In the genomic region with DNA sequence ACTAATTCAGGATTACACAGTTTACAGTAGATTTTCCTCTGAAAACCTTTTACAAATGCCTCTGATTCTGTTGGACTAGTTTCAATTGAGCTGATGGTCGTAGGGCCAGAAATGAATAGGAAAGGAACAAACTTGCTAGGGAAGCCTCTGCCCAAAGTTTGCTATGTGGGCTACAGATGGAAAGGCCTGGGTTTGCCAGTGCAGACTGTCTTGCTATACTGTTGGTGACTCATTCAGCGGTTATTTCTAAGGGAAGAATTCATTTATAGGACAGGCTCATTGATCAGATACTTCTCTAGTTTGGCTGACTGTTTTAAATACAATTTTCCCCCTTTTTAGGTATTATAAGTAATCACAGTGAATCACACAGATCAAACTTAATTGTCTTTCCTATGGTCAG, we compare ENCODE assay signal across 16 cellular contexts. TPM values are rescaled to one million over a fixed set of nuclear protein-coding genes. Genes with fewer than 3 reads are reported as not detected.
DNase-seq lines count a peak whose midpoint lies in the region; ATAC-seq and TF ChIP-seq lines count a peak whose summit lies in the region.
"Had no signal": no experiment of that assay in that cellular context is flagged by ENCODE, and none has a peak within 500 bp of the region (broad histone marks: within the 10 kb centered on the region; RNA-seq: fewer than 3 reads in every experiment).

No MANE protein-coding gene starts in this region.

- TF ChIP-seq CTCF in PC-3 (conservative IDR thresholded peaks at IDR 0.05; ENCODE audit: low read depth, low read length), result no peak
- no peak for TF ChIP-seq CTCF in epithelial cell of esophagus (IDR thresholded peaks at IDR 0.05; ENCODE audit: insufficient read depth, low read depth, low read length, missing control alignments)
- TF ChIP-seq CTCF in osteoblast (IDR thresholded peaks at IDR 0.05; ENCODE audit: extremely low read depth, low read depth, low read length), result no peak
- TF ChIP-seq CTCF in OCI-LY7 (conservative IDR thresholded peaks at IDR 0.05; ENCODE audit: low read length), result no peak

- BruUV-seq in PC-3 (replicated peaks; lab: Mats Ljungman, UMichigan) (no TSS peak), OCI-LY7 (replicated peaks; lab: Mats Ljungman, UMichigan) (no TSS peak)

- CTCF ChIA-PET in PC-3 (lab: Charles Lee) (no interaction called here), OCI-LY7 (lab: Charles Lee; ENCODE audit: unreplicated experiment) (no interaction called here)

- H3K79me2 ChIP-seq in PC-3 (ENCODE audit: low read length), result no peaks in the 10 kb centered on the region
- H3K79me2 ChIP-seq in osteoblast (ENCODE audit: insufficient read depth, low read length), result no peaks in the 10 kb centered on the region
- H3K79me2 ChIP-seq in OCI-LY7 (ENCODE audit: insufficient read depth, low read depth, low read length), result no peaks in the 10 kb centered on the region

- H3K27ac ChIP-seq in PC-3 (ENCODE audit: low read length), result no peak overlapping the region
- H3K27ac ChIP-seq in osteoblast (ENCODE audit: low read depth, low read length), result peak overlapping the region; percentile 9
- H3K27ac ChIP-seq in OCI-LY7 (ENCODE audit: low read depth, low read length, poor library complexity, severe bottlenecking), result no peak overlapping the region

- no peak overlapping the region for H3K9ac ChIP-seq in PC-3 (ENCODE audit: low read length)

- no peak overlapping the region for H3K4me2 ChIP-seq in PC-3 (ENCODE audit: low read length)
- no peak overlapping the region for H3K4me2 ChIP-seq in osteoblast (ENCODE audit: insufficient read depth, low read length)
- H3K4me2 ChIP-seq in OCI-LY7 (ENCODE audit: low read length), result no peak overlapping the region

- H2AFZ ChIP-seq in PC-3 (ENCODE audit: low read length) (no peak overlapping the region), osteoblast (ENCODE audit: low read length) (peak overlapping the region; percentile 49), OCI-LY7 (ENCODE audit: low read length) (no peak overlapping the region)

- H3K36me3 ChIP-seq in PC-3 (ENCODE audit: low read depth, low read length) (no peaks in the 10 kb centered on the region), osteoblast (ENCODE audit: insufficient read depth, low read length) (no peaks in the 10 kb centered on the region), OCI-LY7 (ENCODE audit: insufficient read depth, low read length) (no peaks in the 10 kb centered on the region)

- no peaks in the 10 kb centered on the region for H3K27me3 ChIP-seq in PC-3 (ENCODE audit: low read length)
- H3K27me3 ChIP-seq in osteoblast (ENCODE audit: insufficient read depth, low read length), result no peaks in the 10 kb centered on the region

- DNase-seq in Daoy (ENCODE audit: low read depth), result peak; percentile 27
- peak; percentile 22 for DNase-seq in PC-3
- peak; percentile 32 for DNase-seq in epithelial cell of esophagus (ENCODE audit: low read depth)
- no peak for DNase-seq in osteoblast (ENCODE audit: insufficient read length, low spot score, missing footprints)
- no peak for DNase-seq in SK-N-DZ (ENCODE audit: low spot score)
- no peak for DNase-seq in OCI-LY7 (ENCODE audit: low spot score)
- DNase-seq in activated CD8-positive, alpha-beta memory T cell treated with anti-CD3 and anti-CD28 coated beads, Interleukin-2, amount 50 U/mL, for 4 hours, result no peak
- DNase-seq in anterior cingulate cortex (lab: John Stamatoyannopoulos, UW), result no peak
- DNase-seq: ACHN; activated CD8-positive, alpha-beta memory T cell treated with anti-CD3 and anti-CD28 coated beads for 24 hours; activated gamma-delta T cell treated with Interleukin-2 at 50 U/mL for 16 hours; erythroblast; MV-4-11; stimulated activated naive CD4-positive, alpha-beta T cell treated with Interleukin-2 at 50 U/mL for 16 hours had no signal

- H3K4me3 ChIP-seq in PC-3 (ENCODE audit: low read length) (no peak overlapping the region), epithelial cell of esophagus (ENCODE audit: low read length) (no peak overlapping the region), osteoblast (ENCODE audit: insufficient read depth, low read length) (no peak overlapping the region), OCI-LY7 (ENCODE audit: low read depth, low read length, poor library complexity, severe bottlenecking) (no peak overlapping the region)

- POLR2A ChIA-PET in PC-3 (lab: Charles Lee; ENCODE audit: unreplicated experiment) (no interaction called here), OCI-LY7 (lab: Charles Lee) (no interaction called here)

- no peaks in the 10 kb centered on the region for H3K9me2 ChIP-seq in PC-3 (replicated peaks; ENCODE audit: low read length)
- H3K9me2 ChIP-seq in OCI-LY7 (ENCODE audit: insufficient read depth, low read length), result no peaks in the 10 kb centered on the region

- no peaks in the 10 kb centered on the region for H3K9me3 ChIP-seq in PC-3 (ENCODE audit: low read length)
- H3K9me3 ChIP-seq in osteoblast (ENCODE audit: low read depth, low read length), result no peaks in the 10 kb centered on the region
- H3K9me3 ChIP-seq in OCI-LY7 (ENCODE audit: low read length), result no peaks in the 10 kb centered on the region

- H3K4me1 ChIP-seq in PC-3 (ENCODE audit: insufficient read depth, low read length) (peaks cover under 1% of the 10 kb centered on the region), osteoblast (ENCODE audit: insufficient read depth, low read length) (peaks cover 8% of the 10 kb centered on the region), OCI-LY7 (ENCODE audit: insufficient read depth, low read length, poor library complexity, severe bottlenecking) (no peaks in the 10 kb centered on the region)

- H4K20me1 ChIP-seq in PC-3 (ENCODE audit: low read length) (no peaks in the 10 kb centered on the region), osteoblast (ENCODE audit: insufficient read depth, low read length) (no peaks in the 10 kb centered on the region), OCI-LY7 (ENCODE audit: insufficient read depth, low read length) (no peaks in the 10 kb centered on the region)

- no peaks in the 10 kb centered on the region for H3F3A ChIP-seq in PC-3 (ENCODE audit: low read length, unreplicated experiment)

- peak; percentile 49; the same call in 1 of the 2 replicates for ATAC-seq in PC-3

- intact Hi-C loops in PC-3 (cut with micrococcal nuclease), result no loop called here
- intact Hi-C loops in OCI-LY7 (cut with micrococcal nuclease; ENCODE audit: unreplicated experiment), result no loop called here

RNA-seq across cellular contexts. Expression of gene ASPN, which starts 6.9 kb away (rescaled TPM):
- total RNA-seq in Daoy (2014; rRNA removed; shearing (Covaris generic)), result not detected in 2 replicates
- total RNA-seq in PC-3 (2014; rRNA removed) (not detected in 2 replicates), osteoblast (1.1 and 1.2 TPM in 2 replicates), OCI-LY7 (2022) (not detected in 2 replicates)
- polyA plus RNA-seq in SK-N-DZ (2014; cell fraction: cytosol; rRNA removed), result not detected in 2 replicates
- not detected in 2 replicates for polyA plus RNA-seq in SK-N-DZ (2014; cell fraction: nucleus; rRNA removed)
- total RNA-seq in OCI-LY7 (2014; rRNA removed; shearing (Covaris generic)), result not detected in 2 replicates
- total RNA-seq: lung microvascular endothelial cell, SK-MEL-5 had no signal

RNA-seq across cellular contexts. Expression of gene ECM2, which starts 46.6 kb away (rescaled TPM):
- total RNA-seq in Daoy (2014; rRNA removed; shearing (Covaris generic)), result 0.15 and 0.17 TPM in 2 replicates
- total RNA-seq in PC-3 (2014; rRNA removed) (0.29 TPM in 1 of 2 replicates, not detected in the other), osteoblast (55.4 and 62.2 TPM in 2 replicates), OCI-LY7 (2022) (not detected in 2 replicates)
- polyA plus RNA-seq in SK-N-DZ (2014; cell fraction: cytosol; rRNA removed), result not detected in 2 replicates
- not detected in 2 replicates for polyA plus RNA-seq in SK-N-DZ (2014; cell fraction: nucleus; rRNA removed)
- total RNA-seq in OCI-LY7 (2014; rRNA removed; shearing (Covaris generic)), result not detected in 2 replicates
- total RNA-seq: lung microvascular endothelial cell, SK-MEL-5 had no signal

Comparison
In these comparisons a context has a peak if more than half of its experiments do, and no peak if none do; other contexts are left out.
1. DNase-seq: peak in Daoy (single experiment), PC-3 (single experiment) and epithelial cell of esophagus (single experiment); none in osteoblast (single experiment), SK-N-DZ (single experiment), OCI-LY7 (single experiment), activated CD8-positive, alpha-beta memory T cell treated with anti-CD3 and anti-CD28 coated beads, Interleukin-2, amount 50 U/mL, for 4 hours (single experiment) and anterior cingulate cortex (0 of 58).
2. RNA of gene ECM2, which starts 46.6 kb away (total RNA-seq): 55.4 to 62.2 TPM in osteoblast; 0.15 to 0.17 TPM in Daoy, 0.29 TPM in PC-3 and not detected in OCI-LY7; every median in the first group is over 10 times any median in the second.